In genomic region chr16:59593256-59593655, GRCh38 we compare ENCODE assay signal across 12 cellular contexts.
DNase-seq lines count a peak whose midpoint lies in the region; ATAC-seq and TF ChIP-seq lines count a peak whose summit lies in the region.
"Had no signal": no experiment of that assay in that cellular context is flagged by ENCODE, and none has a peak within 500 bp of the region (broad histone marks: within the 10 kb centered on the region; RNA-seq: fewer than 3 reads in every experiment).

No MANE protein-coding gene starts in this region.

- H3K27me3 ChIP-seq in body of pancreas (no peaks in the 10 kb centered on the region), PC-9 (ENCODE audit: insufficient read depth, low read depth) (no peaks in the 10 kb centered on the region)
- H3K27me3 ChIP-seq: ovary had no signal

- peak; percentile 66 for ATAC-seq in HG02852 (IDR thresholded peaks at IDR 0.05; ENCODE audit: unreplicated experiment)
- no peak for ATAC-seq in body of pancreas

- peak; percentile 68 for DNase-seq in AG20443 (ENCODE audit: low spot score)
- DNase-seq in amniotic stem cell (lab: John Stamatoyannopoulos, UW): peak; percentile 49
- DNase-seq in myocyte (ENCODE audit: low read depth): peak; percentile 10
- no peak for DNase-seq in body of pancreas
- no peak for DNase-seq in stimulated activated CD4-positive, alpha-beta T cell treated with anti-CD3 and anti-CD28 coated beads, Interleukin-4, amount 100 ng/mL, for 24 hours
- no peak for DNase-seq in T-helper 2 cell
- no peak for DNase-seq in PC-9
- DNase-seq: CD4-positive, alpha-beta memory T cell; NCI-H1048; ovary; SHP77 treated with DMSO at 0.1 percent for 48 hours had no signal

- H2AFZ ChIP-seq in PC-9: no peak overlapping the region

- no peaks in the 10 kb centered on the region for H3K4me1 ChIP-seq in body of pancreas
- H3K4me1 ChIP-seq in PC-9 (replicated peaks; ENCODE audit: insufficient read depth): no peaks in the 10 kb centered on the region

- WGBS in body of pancreas, 2 donors: 43 to 47% methylated on average over 2 of the region's 2 CpGs

- H3K36me3 ChIP-seq in body of pancreas (replicated peaks in 1 of 2; ENCODE audit: insufficient read depth in 1 of 2, low read depth in 2 of 2): no peaks in the 10 kb centered on the region
- H3K36me3 ChIP-seq in PC-9 (ENCODE audit: low read depth): no peaks in the 10 kb centered on the region
- H3K36me3 ChIP-seq: ovary had no signal

- H3K27ac ChIP-seq in body of pancreas: no peak overlapping the region
- H3K27ac ChIP-seq in PC-9: no peak overlapping the region
- H3K27ac ChIP-seq: ovary had no signal

- no peak for TF ChIP-seq POLR2A in body of pancreas (IDR thresholded peaks at IDR 0.05)

- H3K4me2 ChIP-seq in PC-9: no peak overlapping the region

- CTCF ChIA-PET in PC-9 (lab: Charles Lee): no interaction called here

- H3K9me3 ChIP-seq in body of pancreas (no peaks in the 10 kb centered on the region), PC-9 (ENCODE audit: insufficient read depth, low read depth) (no peaks in the 10 kb centered on the region)

- H3K4me3 ChIP-seq in body of pancreas: no peak overlapping the region
- H3K4me3 ChIP-seq in PC-9: no peak overlapping the region
- H3K4me3 ChIP-seq: ovary had no signal

- H3K9me2 ChIP-seq in PC-9 (ENCODE audit: insufficient read depth): no peaks in the 10 kb centered on the region

- no peaks in the 10 kb centered on the region for H4K20me1 ChIP-seq in PC-9 (ENCODE audit: insufficient read depth)

- H3F3A ChIP-seq in PC-9 (ENCODE audit: insufficient read depth, low read depth): no peaks in the 10 kb centered on the region

- BruUV-seq in PC-9 (replicated peaks; lab: Mats Ljungman, UMichigan): no TSS peak

- POLR2A ChIA-PET in PC-9 (lab: Charles Lee; ENCODE audit: unreplicated experiment): no interaction called here

- TF ChIP-seq CTCF in body of pancreas (IDR thresholded peaks at IDR 0.05) (no peak), PC-9 (conservative IDR thresholded peaks at IDR 0.05) (no peak)

- intact Hi-C loops in body of pancreas (cut with DNase I): no loop called here
- intact Hi-C loops in PC-9 (cut with micrococcal nuclease; ENCODE audit: unreplicated experiment): no loop called here

- H3K79me2 ChIP-seq in PC-9 (ENCODE audit: low read depth): no peaks in the 10 kb centered on the region

Comparison
In these comparisons a context has a peak if more than half of its experiments do, and no peak if none do; other contexts are left out.
1. DNase-seq: peak in AG20443 (single experiment), amniotic stem cell (single experiment) and myocyte (single experiment); none in body of pancreas (0 of 4), stimulated activated CD4-positive, alpha-beta T cell treated with anti-CD3 and anti-CD28 coated beads, Interleukin-4, amount 100 ng/mL, for 24 hours (single experiment), T-helper 2 cell (0 of 5) and PC-9 (0 of 2).